ENCODE assay signal across 9 cellular contexts in the genomic region with DNA sequence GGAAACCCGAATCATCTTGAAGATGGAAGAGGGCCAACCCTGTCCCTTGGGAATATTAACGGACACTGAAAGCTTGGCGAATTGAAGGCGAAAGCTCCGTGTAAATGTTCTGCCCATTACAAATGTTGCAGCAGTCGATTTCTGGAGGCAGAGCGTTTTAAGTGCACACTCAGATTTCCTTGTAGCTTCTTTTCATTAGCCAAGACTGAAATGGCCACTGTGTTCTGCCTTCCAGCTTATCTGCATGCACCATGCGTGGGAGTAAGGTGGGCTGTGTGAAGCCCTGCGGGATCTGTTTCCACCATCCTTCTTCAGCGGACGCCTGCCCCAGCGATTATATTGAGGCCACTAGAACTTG. TPM values are rescaled to one million over a fixed set of nuclear protein-coding genes. Genes with fewer than 3 reads are reported as not detected.
DNase-seq lines count a peak whose midpoint lies in the region; ATAC-seq and TF ChIP-seq lines count a peak whose summit lies in the region.
"Had no signal": no experiment of that assay in that cellular context is flagged by ENCODE, and none has a peak within 500 bp of the region (broad histone marks: within the 10 kb centered on the region; RNA-seq: fewer than 3 reads in every experiment).

No MANE protein-coding gene starts in this region.

- H3K36me3 ChIP-seq in SJCRH30 (peaks cover 2% of the 10 kb centered on the region; the same call in 1 of the 2 replicates), subcutaneous abdominal adipose tissue (ENCODE audit: control insufficient read depth in 5 of 5, insufficient read depth in 5 of 5, low read length in 5 of 5) (no peaks in the 10 kb centered on the region)

- TF ChIP-seq CTCF in fibroblast of mammary gland (conservative IDR thresholded peaks at IDR 0.05; ENCODE audit: control insufficient read depth, insufficient read depth, low read depth, low read length) = no peak

- ATAC-seq in activated T-cell treated with anti-CD3 and anti-CD28 coated beads, Interleukin-2, amount 50 U/mL, for 4 hours = no peak
- ATAC-seq in HG03025 (IDR thresholded peaks at IDR 0.05; ENCODE audit: low FRiP score, unreplicated experiment) (no peak), HG03457 (IDR thresholded peaks at IDR 0.05; ENCODE audit: unreplicated experiment) (no peak), HG03342 (IDR thresholded peaks at IDR 0.05; ENCODE audit: unreplicated experiment) (no peak)

- H3K4me1 ChIP-seq in SJCRH30 (peaks cover 16% of the 10 kb centered on the region), subcutaneous abdominal adipose tissue (ENCODE audit: control insufficient read depth in 5 of 5, insufficient read depth in 5 of 5, low read length in 5 of 5) (peaks cover 4 to 27% (median 23%) of the 10 kb centered on the region in 5 donors)

- peak overlapping the region in 3 of 5 donors; percentile 76 to 82 (median 81) for H3K9ac ChIP-seq in subcutaneous abdominal adipose tissue (ENCODE audit: low read length in 5 of 5)

- H3K4me3 ChIP-seq in SJCRH30 (peak overlapping the region; percentile 68), fibroblast of mammary gland (ENCODE audit: control insufficient read depth, low read depth, low read length) (peak overlapping the region; percentile 67), subcutaneous abdominal adipose tissue (ENCODE audit: low read depth in 1 of 5, low read length in 5 of 5) (peak overlapping the region; percentile 0 to 91 (median 85))

- H3K9me3 ChIP-seq in SJCRH30 (replicated peaks) (no peaks in the 10 kb centered on the region), subcutaneous abdominal adipose tissue (ENCODE audit: control insufficient read depth in 5 of 5, low read length in 5 of 5) (no peaks in the 10 kb centered on the region)

- peak overlapping the region; percentile 95 for H3K4me3 Mint-ChIP-seq in activated T-cell treated with anti-CD3 and anti-CD28 coated beads, Interleukin-2, amount 50 U/mL, for 4 hours

- peaks cover 5% of the 10 kb centered on the region for H3K36me3 Mint-ChIP-seq in activated T-cell treated with anti-CD3 and anti-CD28 coated beads, Interleukin-2, amount 50 U/mL, for 4 hours (ENCODE audit: insufficient read depth)

- H3K27me3 ChIP-seq in SJCRH30 = no peaks in the 10 kb centered on the region
- no peaks in the 10 kb centered on the region for H3K27me3 ChIP-seq in subcutaneous abdominal adipose tissue (ENCODE audit: control insufficient read depth in 5 of 5, insufficient read depth in 4 of 5, low read length in 5 of 5)

- DNase-seq in activated T-cell treated with anti-CD3 and anti-CD28 coated beads, Interleukin-2, amount 50 U/mL, for 4 hours = no peak
- no peak for DNase-seq in activated T-cell treated with anti-CD3 and anti-CD28 coated beads, Interleukin-2, amount 50 U/mL, for 48 hours
- DNase-seq in SJCRH30 (peak; percentile 57 to 77), fibroblast of mammary gland (ENCODE audit: low read depth) (peak; percentile 86)
- DNase-seq: T-helper 9 cell had no signal

- H3K27ac ChIP-seq in SJCRH30 (peak overlapping the region; percentile 80), subcutaneous abdominal adipose tissue (ENCODE audit: low read depth, low read length) (peak overlapping the region; percentile 91)

- peaks cover 21% of the 10 kb centered on the region for H3K4me1 Mint-ChIP-seq in activated T-cell treated with anti-CD3 and anti-CD28 coated beads, Interleukin-2, amount 50 U/mL, for 4 hours (ENCODE audit: low read depth)

- H3K27me3 Mint-ChIP-seq in activated T-cell treated with anti-CD3 and anti-CD28 coated beads, Interleukin-2, amount 50 U/mL, for 4 hours (ENCODE audit: low read depth) = no peaks in the 10 kb centered on the region

- H3K9me3 Mint-ChIP-seq in activated T-cell treated with anti-CD3 and anti-CD28 coated beads, Interleukin-2, amount 50 U/mL, for 4 hours = no peaks in the 10 kb centered on the region

RNA-seq across cellular contexts. Expression of gene SMIM20, which starts 1.3 kb away (rescaled TPM):
- 10 to 100 TPM; 18.9 to 22.7 (median 19.5) TPM for total RNA-seq in activated T-cell treated with anti-CD3 and anti-CD28 coated beads, Interleukin-2, amount 50 U/mL, for 4 hours
- 40.6 and 49.1 TPM in 2 replicates for total RNA-seq in SJCRH30 (2014; rRNA removed; shearing (Covaris generic))

RNA-seq across cellular contexts. Expression of gene SEL1L3, which starts 52.5 kb away (rescaled TPM):
- 10 to 100 TPM; 13.7 to 21.9 (median 19.1) TPM for total RNA-seq in activated T-cell treated with anti-CD3 and anti-CD28 coated beads, Interleukin-2, amount 50 U/mL, for 4 hours
- total RNA-seq in SJCRH30 (2014; rRNA removed; shearing (Covaris generic)) = 37.6 and 52.3 TPM in 2 replicates

Comparison
In these comparisons a context has a peak if more than half of its experiments do, and no peak if none do; other contexts are left out.
1. DNase-seq: peak in SJCRH30 (2 of 2) and fibroblast of mammary gland (single experiment); none in activated T-cell treated with anti-CD3 and anti-CD28 coated beads, Interleukin-2, amount 50 U/mL, for 4 hours (single experiment) and activated T-cell treated with anti-CD3 and anti-CD28 coated beads, Interleukin-2, amount 50 U/mL, for 48 hours (0 of 2).
2. Peak in every context shown above with its lines, with median percentiles within 50 percentile points of each other: H3K4me3 ChIP-seq.